In the genomic region with DNA sequence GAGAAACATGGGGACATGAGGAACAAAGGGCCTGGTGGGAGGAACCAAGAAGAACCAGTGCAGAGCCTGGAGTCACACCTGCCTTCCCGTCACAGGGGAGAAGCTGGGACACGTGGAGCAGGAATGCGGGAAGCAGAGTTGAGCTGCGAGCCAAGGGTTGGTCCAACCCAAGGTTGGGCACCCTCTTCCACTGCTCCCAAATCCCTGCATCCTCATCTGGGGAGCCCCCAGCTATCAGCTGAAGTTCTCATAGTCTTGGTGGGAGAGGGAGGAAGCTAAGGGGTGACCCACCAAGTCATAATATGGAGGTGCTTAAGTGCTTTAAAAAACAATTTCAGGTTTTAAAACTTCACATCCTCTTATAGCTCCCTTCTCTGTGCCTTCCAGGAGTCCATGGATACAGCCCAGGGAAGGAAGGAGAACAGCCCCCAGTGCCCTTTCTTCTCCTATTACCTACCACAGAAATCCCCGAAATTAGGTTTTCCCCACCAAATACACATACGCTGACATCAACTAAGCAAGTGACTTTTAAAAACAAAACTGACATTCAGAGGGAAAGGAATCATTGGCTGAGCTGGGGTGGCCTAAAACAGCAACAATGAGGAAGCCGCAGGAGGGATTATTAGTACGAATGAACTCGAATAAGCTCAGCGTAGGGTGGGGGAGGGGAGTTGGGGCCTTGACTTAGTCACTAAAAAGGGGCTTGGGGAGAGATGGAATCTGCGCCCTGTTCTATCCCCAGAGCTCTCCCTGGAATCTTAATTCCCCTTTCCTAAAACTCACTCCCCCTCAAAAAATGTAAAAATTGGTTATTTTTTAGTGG, we compare ENCODE assay signal across 11 cellular contexts. TPM values are rescaled to one million over a fixed set of nuclear protein-coding genes. Genes with fewer than 3 reads are reported as not detected.
DNase-seq lines count a peak whose midpoint lies in the region; ATAC-seq and TF ChIP-seq lines count a peak whose summit lies in the region.
"Had no signal": no experiment of that assay in that cellular context is flagged by ENCODE, and none has a peak within 500 bp of the region (broad histone marks: within the 10 kb centered on the region; RNA-seq: fewer than 3 reads in every experiment).

No MANE protein-coding gene starts in this region.

- DNase-seq in activated T-cell treated with anti-CD3 and anti-CD28 coated beads, Interleukin-2, amount 50 U/mL, for 24 hours: no peak
- DNase-seq in activated T-cell treated with anti-CD3 and anti-CD28 coated beads, Interleukin-2, amount 50 U/mL, for 1 hour: no peak
- DNase-seq in WERI-Rb-1 (peak; percentile 51), stomach (no peak), foreskin melanocyte (no peak), ACHN (no peak), NCI-H1105 treated with DMSO at 0.1 percent for 48 hours (lab: John Stamatoyannopoulos, UW) (no peak)
- DNase-seq: cerebellar nuclear complex, NCI-H146 had no signal

- no peak for ATAC-seq in gastroesophageal sphincter
- ATAC-seq: sciatic nerve had no signal

- TF ChIP-seq POLR2A in gastroesophageal sphincter (IDR thresholded peaks at IDR 0.05) (no peak), stomach (IDR thresholded peaks at IDR 0.05) (no peak)

- H3K4me1 ChIP-seq in gastroesophageal sphincter (peaks cover 0 to 60% (median 18%) of the 10 kb centered on the region in 3 donors), stomach (peaks cover 31 to 54% (median 41%) of the 10 kb centered on the region in 4 donors)

- H3K36me3 Mint-ChIP-seq in activated T-cell treated with anti-CD3 and anti-CD28 coated beads, Interleukin-2, amount 50 U/mL, for 24 hours (ENCODE audit: low read depth): peaks cover 96% of the 10 kb centered on the region

- H3K4me3 Mint-ChIP-seq in activated T-cell treated with anti-CD3 and anti-CD28 coated beads, Interleukin-2, amount 50 U/mL, for 24 hours: no peak overlapping the region

- H3K27ac ChIP-seq in WERI-Rb-1 (peak overlapping the region; percentile 47), gastroesophageal sphincter (peak overlapping the region; percentile 78 to 99 (median 94)), stomach (peak overlapping the region in 4 of 5 donors; percentile 49 to 99 (median 95))

- H3K4me1 Mint-ChIP-seq in activated T-cell treated with anti-CD3 and anti-CD28 coated beads, Interleukin-2, amount 50 U/mL, for 24 hours (ENCODE audit: low read depth): peaks cover 32% of the 10 kb centered on the region

- H3K9me3 ChIP-seq in WERI-Rb-1 (ENCODE audit: severe bottlenecking) (no peaks in the 10 kb centered on the region), gastroesophageal sphincter (no peaks in the 10 kb centered on the region), stomach (no peaks in the 10 kb centered on the region)

- intact Hi-C loops in stomach (cut with DNase I; ENCODE audit: low total_unique reads): loop anchor here (5.0 kb wide), 1 partner anchor 40 kb away; no protein-coding TSS in a partner anchor

- TF ChIP-seq CTCF in WERI-Rb-1 (IDR thresholded peaks at IDR 0.05; ENCODE audit: low read depth, low read length): no peak
- no peak for TF ChIP-seq CTCF in gastroesophageal sphincter (IDR thresholded peaks at IDR 0.05)
- TF ChIP-seq CTCF in stomach (IDR thresholded peaks at IDR 0.05): no peak

- WGBS in gastroesophageal sphincter (ENCODE audit: low coverage in 1 of 2), 2 donors: 21 to 24% methylated on average over 7 to 11 of the region's 11 CpGs
- WGBS in stomach, 5 donors: 41 to 61% (median 51%) methylated on average over 11 of the region's 11 CpGs

- no peaks in the 10 kb centered on the region for H3K27me3 ChIP-seq in WERI-Rb-1 (ENCODE audit: insufficient read depth, low read depth, severe bottlenecking)
- no peaks in the 10 kb centered on the region for H3K27me3 ChIP-seq in gastroesophageal sphincter
- no peaks in the 10 kb centered on the region for H3K27me3 ChIP-seq in stomach

- no peaks in the 10 kb centered on the region for H3K9me3 Mint-ChIP-seq in activated T-cell treated with anti-CD3 and anti-CD28 coated beads, Interleukin-2, amount 50 U/mL, for 24 hours

- in situ Hi-C loops in ACHN (cut with HindIII; ENCODE audit: low pct_ligation_motif_present, low pct_unique_long_range_greater_than_20kb, low sequenced_read_pairs): no loop called here

- H3K27me3 Mint-ChIP-seq in activated T-cell treated with anti-CD3 and anti-CD28 coated beads, Interleukin-2, amount 50 U/mL, for 24 hours: no peaks in the 10 kb centered on the region

- no peak for TF ChIP-seq EP300 in gastroesophageal sphincter (IDR thresholded peaks at IDR 0.05)
- no peak for TF ChIP-seq EP300 in stomach (IDR thresholded peaks at IDR 0.05)

- H3K4me3 ChIP-seq in WERI-Rb-1 (ENCODE audit: low read depth, low read length) (no peak overlapping the region), gastroesophageal sphincter (no peak overlapping the region), stomach (no peak overlapping the region)

- H3K27ac Mint-ChIP-seq in activated T-cell treated with anti-CD3 and anti-CD28 coated beads, Interleukin-2, amount 50 U/mL, for 24 hours: peak overlapping the region; percentile 74

- H3K36me3 ChIP-seq in WERI-Rb-1 (peaks cover 88% of the 10 kb centered on the region), gastroesophageal sphincter (peaks cover 0 to 83% of the 10 kb centered on the region in 2 donors), stomach (peaks cover 78 to 85% (median 83%) of the 10 kb centered on the region in 4 donors)

RNA-seq across cellular contexts. Expression of a gene that starts 4.5 kb away (rescaled TPM):
- total RNA-seq in gastroesophageal sphincter: 1,000 to 10,000 TPM; 5,300 to 6,545 (median 5,874) TPM
- total RNA-seq in stomach: 1,000 to 10,000 TPM; 1,132 to 3,648 (median 2,772) TPM
- 1,000 to 10,000 TPM; 3,181 to 4,672 (median 3,569) TPM for polyA plus RNA-seq in stomach

RNA-seq across cellular contexts. Expression of a gene that starts 10.3 kb away (rescaled TPM):
- total RNA-seq in gastroesophageal sphincter (10 to 100 TPM; 14.3 to 57.9 (median 28.0) TPM), stomach (10 to 100 TPM in 3 of 5 donors, 1 to 10 TPM in 1, not detected in 1; 4.9 to 24.3 (median 20.6) TPM)
- polyA plus RNA-seq in stomach: 10 to 100 TPM; 53.4 to 98.1 (median 60.2) TPM

RNA-seq across cellular contexts. Expression of a gene that starts 26.6 kb away (rescaled TPM):
- total RNA-seq in gastroesophageal sphincter (100 to 1,000 TPM in 1 of 4 donors, 10 to 100 TPM in 3; 76.5 to 109 (median 85.1) TPM), stomach (100 to 1,000 TPM in 2 of 5 donors, 10 to 100 TPM in 3; 58.0 to 131 (median 72.1) TPM)
- polyA plus RNA-seq in stomach: 10 to 100 TPM; 12.5 to 25.7 (median 20.1) TPM

RNA-seq across cellular contexts. Expression of a gene that starts 34.6 kb away (rescaled TPM):
- total RNA-seq in gastroesophageal sphincter (100 to 1,000 TPM; 128 to 234 (median 167) TPM), stomach (100 to 1,000 TPM in 1 of 5 donors, 10 to 100 TPM in 4; 23.3 to 142 (median 63.7) TPM)
- polyA plus RNA-seq in stomach: 10 to 100 TPM in 2 of 3 donors, 1 to 10 TPM in 1; 8.6 to 32.8 (median 13.8) TPM

RNA-seq across cellular contexts. Expression of a gene that starts 44.6 kb away (rescaled TPM):
- total RNA-seq in gastroesophageal sphincter: 1 to 10 TPM; 5.0 to 7.4 (median 5.8) TPM
- total RNA-seq in stomach: 1 to 10 TPM in 3 of 5 donors, under 1 TPM in 2; under 0.01 to 5.8 (median 3.1) TPM
- polyA plus RNA-seq in stomach: 1 to 10 TPM; 1.5 to 2.2 (median 1.8) TPM
